2 cellular contexts compared by ENCODE assay signal in genomic region chr2:118527571-118527970, GRCh38.
A peak's percentile ranks its signal among the peaks of the same experiment; 100 is the strongest.
TF ChIP-seq lines count a peak whose summit lies in the region.

No MANE protein-coding gene starts in this region.

TF ChIP-seq in SK-N-SH, 30 proteins besides CTCF, POLR2A, EP300 and RAD21:
- TF ChIP-seq REST (IDR thresholded peaks at IDR 0.05; ENCODE audit: low read depth, low read length) (peak; percentile 86; the same call in 1 of the 2 replicates), TEAD4 (IDR thresholded peaks at IDR 0.05; ENCODE audit: borderline replicate concordance, insufficient read depth) (no peak), PBX3 (IDR thresholded peaks at IDR 0.05) (no peak), JUND (IDR thresholded peaks at IDR 0.05) (no peak), IRF3 (IDR thresholded peaks at IDR 0.05; ENCODE audit: low read depth, low read length) (no peak)

TF ChIP-seq in SK-N-SH treated with all-trans-retinoic acid at 6 μM for 48 hours, 23 proteins besides CTCF, POLR2A, EP300 and RAD21 (continued from another document):
- TF ChIP-seq POU6F1 (CRISPR knock-in tag; IDR thresholded peaks at IDR 0.05; ENCODE audit: borderline replicate concordance, low read depth) (no peak), TOX (CRISPR knock-in tag; IDR thresholded peaks at IDR 0.05; ENCODE audit: borderline replicate concordance) (no peak), CREB5 (CRISPR knock-in tag; IDR thresholded peaks at IDR 0.05; ENCODE audit: low read depth) (no peak), TCF4 (CRISPR knock-in tag; IDR thresholded peaks at IDR 0.05; ENCODE audit: borderline replicate concordance) (no peak), ZNF70 (CRISPR knock-in tag; IDR thresholded peaks at IDR 0.05) (no peak), ZFP30 (CRISPR knock-in tag; IDR thresholded peaks at IDR 0.05) (no peak), ZNF8 (CRISPR knock-in tag; IDR thresholded peaks at IDR 0.05) (no peak)
